ENCODE assay signal across 1 cellular context in the genomic region with DNA sequence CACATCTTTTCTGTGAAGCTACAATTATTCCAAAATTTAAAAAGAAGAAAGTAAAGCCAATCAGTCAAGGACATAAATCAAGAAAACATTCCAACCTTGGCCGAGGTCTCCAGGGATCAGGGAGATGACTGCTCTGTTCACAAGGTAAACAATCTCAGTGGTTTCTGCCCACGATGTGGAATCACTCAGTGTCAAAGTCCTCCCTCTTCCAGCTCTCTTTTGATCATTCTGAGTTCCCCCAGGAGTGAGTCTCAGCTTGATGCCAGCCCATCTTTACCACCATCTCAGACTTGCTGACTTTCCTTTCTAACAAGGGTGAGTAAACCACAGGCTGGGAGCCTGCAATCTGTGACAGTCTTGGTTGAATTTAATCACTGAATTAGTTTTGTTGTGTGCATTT.
A peak's percentile ranks its signal among the peaks of the same experiment; 100 is the strongest.
TF ChIP-seq lines count a peak whose summit lies in the region.

No MANE protein-coding gene starts in this region.

TF ChIP-seq in HepG2, 621 proteins besides CTCF, POLR2A, EP300 and RAD21 (continued from another document and continues in another):
- TF ChIP-seq, protein P1, sequence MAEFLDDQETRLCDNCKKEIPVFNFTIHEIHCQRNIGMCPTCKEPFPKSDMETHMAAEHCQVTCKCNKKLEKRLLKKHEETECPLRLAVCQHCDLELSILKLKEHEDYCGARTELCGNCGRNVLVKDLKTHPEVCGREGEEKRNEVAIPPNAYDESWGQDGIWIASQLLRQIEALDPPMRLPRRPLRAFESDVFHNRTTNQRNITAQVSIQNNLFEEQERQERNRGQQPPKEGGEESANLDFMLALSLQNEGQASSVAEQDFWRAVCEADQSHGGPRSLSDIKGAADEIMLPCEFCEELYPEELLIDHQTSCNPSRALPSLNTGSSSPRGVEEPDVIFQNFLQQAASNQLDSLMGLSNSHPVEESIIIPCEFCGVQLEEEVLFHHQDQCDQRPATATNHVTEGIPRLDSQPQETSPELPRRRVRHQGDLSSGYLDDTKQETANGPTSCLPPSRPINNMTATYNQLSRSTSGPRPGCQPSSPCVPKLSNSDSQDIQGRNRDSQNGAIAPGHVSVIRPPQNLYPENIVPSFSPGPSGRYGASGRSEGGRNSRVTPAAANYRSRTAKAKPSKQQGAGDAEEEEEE (CRISPR knock-in tag; IDR thresholded peaks at IDR 0.05; ENCODE audit: borderline replicate concordance) = no peak
- TF ChIP-seq GTF2F1 (IDR thresholded peaks at IDR 0.05; ENCODE audit: low read length) = no peak
- TF ChIP-seq ZNF891 (CRISPR knock-in tag; IDR thresholded peaks at IDR 0.05) = no peak
- TF ChIP-seq ZNF34 (CRISPR knock-in tag; IDR thresholded peaks at IDR 0.05; ENCODE audit: borderline replicate concordance) = no peak
- TF ChIP-seq ZNF121 (CRISPR knock-in tag; IDR thresholded peaks at IDR 0.05) = no peak
- TF ChIP-seq ZBTB25 (CRISPR knock-in tag; IDR thresholded peaks at IDR 0.05) = no peak
- no peak for TF ChIP-seq ZMAT3 (CRISPR knock-in tag; conservative IDR thresholded peaks at IDR 0.05)
- TF ChIP-seq SIN3A (IDR thresholded peaks at IDR 0.05; ENCODE audit: borderline replicate concordance, low read depth, low read length) = no peak
- no peak for TF ChIP-seq RBAK (CRISPR knock-in tag; IDR thresholded peaks at IDR 0.05)
- TF ChIP-seq ZFP37 (CRISPR knock-in tag; IDR thresholded peaks at IDR 0.05; ENCODE audit: borderline replicate concordance) = no peak
- TF ChIP-seq, protein P2, sequence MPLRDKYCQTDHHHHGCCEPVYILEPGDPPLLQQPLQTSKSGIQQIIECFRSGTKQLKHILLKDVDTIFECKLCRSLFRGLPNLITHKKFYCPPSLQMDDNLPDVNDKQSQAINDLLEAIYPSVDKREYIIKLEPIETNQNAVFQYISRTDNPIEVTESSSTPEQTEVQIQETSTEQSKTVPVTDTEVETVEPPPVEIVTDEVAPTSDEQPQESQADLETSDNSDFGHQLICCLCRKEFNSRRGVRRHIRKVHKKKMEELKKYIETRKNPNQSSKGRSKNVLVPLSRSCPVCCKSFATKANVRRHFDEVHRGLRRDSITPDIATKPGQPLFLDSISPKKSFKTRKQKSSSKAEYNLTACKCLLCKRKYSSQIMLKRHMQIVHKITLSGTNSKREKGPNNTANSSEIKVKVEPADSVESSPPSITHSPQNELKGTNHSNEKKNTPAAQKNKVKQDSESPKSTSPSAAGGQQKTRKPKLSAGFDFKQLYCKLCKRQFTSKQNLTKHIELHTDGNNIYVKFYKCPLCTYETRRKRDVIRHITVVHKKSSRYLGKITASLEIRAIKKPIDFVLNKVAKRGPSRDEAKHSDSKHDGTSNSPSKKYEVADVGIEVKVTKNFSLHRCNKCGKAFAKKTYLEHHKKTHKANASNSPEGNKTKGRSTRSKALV (CRISPR knock-in tag; IDR thresholded peaks at IDR 0.05) = no peak
- no peak for TF ChIP-seq MYPOP (CRISPR knock-in tag; IDR thresholded peaks at IDR 0.05)
- TF ChIP-seq ATF4 (CRISPR knock-in tag; IDR thresholded peaks at IDR 0.05) = no peak
- no peak for TF ChIP-seq NFKB2 (CRISPR knock-in tag; IDR thresholded peaks at IDR 0.05; ENCODE audit: borderline replicate concordance)
- TF ChIP-seq RARA (CRISPR knock-in tag; IDR thresholded peaks at IDR 0.05) = peak; percentile 79
- peak; percentile 52 for TF ChIP-seq ZGPAT (CRISPR knock-in tag; IDR thresholded peaks at IDR 0.05)
- no peak for TF ChIP-seq AKNA (CRISPR knock-in tag; IDR thresholded peaks at IDR 0.05; ENCODE audit: borderline replicate concordance)
- no peak for TF ChIP-seq ZNF33B (CRISPR knock-in tag; IDR thresholded peaks at IDR 0.05)
- TF ChIP-seq ELF4 (CRISPR knock-in tag; IDR thresholded peaks at IDR 0.05; ENCODE audit: borderline replicate concordance) = no peak
- TF ChIP-seq KLF13 (CRISPR knock-in tag; IDR thresholded peaks at IDR 0.05) = no peak
- TF ChIP-seq FOXC1 (CRISPR knock-in tag; IDR thresholded peaks at IDR 0.05; ENCODE audit: borderline replicate concordance) = no peak
- no peak for TF ChIP-seq CBX1 (IDR thresholded peaks at IDR 0.05; ENCODE audit: low read depth)
- no peak for TF ChIP-seq CHCHD3 (CRISPR knock-in tag; IDR thresholded peaks at IDR 0.05)
- TF ChIP-seq SMARCC2 (IDR thresholded peaks at IDR 0.05) = no peak
- no peak for TF ChIP-seq ADNP (CRISPR knock-in tag; IDR thresholded peaks at IDR 0.05)
- TF ChIP-seq SUZ12 (IDR thresholded peaks at IDR 0.05; ENCODE audit: low read depth, low read length) = no peak
- TF ChIP-seq ZBTB7A (CRISPR knock-in tag; IDR thresholded peaks at IDR 0.05) = no peak
- no peak for TF ChIP-seq RBM22 (optimal IDR thresholded peaks at IDR 0.05; ENCODE audit: low read length)
- TF ChIP-seq KAT8 (CRISPR knock-in tag; IDR thresholded peaks at IDR 0.05) = no peak
- TF ChIP-seq ZNF782 (CRISPR knock-in tag; IDR thresholded peaks at IDR 0.05; ENCODE audit: borderline replicate concordance) = no peak
- TF ChIP-seq FOXA3 (CRISPR knock-in tag; IDR thresholded peaks at IDR 0.05) = peak; percentile 81
- no peak for TF ChIP-seq HDAC1 (CRISPR knock-in tag; IDR thresholded peaks at IDR 0.05)
- TF ChIP-seq ATF7 (IDR thresholded peaks at IDR 0.05) = no peak
- TF ChIP-seq ATF7 (CRISPR knock-in tag; IDR thresholded peaks at IDR 0.05) = no peak
- TF ChIP-seq ZSCAN25 (CRISPR knock-in tag; IDR thresholded peaks at IDR 0.05) = no peak
- TF ChIP-seq NFATC3 (CRISPR knock-in tag; IDR thresholded peaks at IDR 0.05) = no peak
- 0 out of 2 replicates have a peak, but pooled peaks have one; percentile 41 for TF ChIP-seq NAIF1 (CRISPR knock-in tag; IDR thresholded peaks at IDR 0.05; ENCODE audit: borderline replicate concordance)
- TF ChIP-seq ZBTB4 (CRISPR knock-in tag; IDR thresholded peaks at IDR 0.05; ENCODE audit: borderline replicate concordance) = no peak
- TF ChIP-seq, protein P3, sequence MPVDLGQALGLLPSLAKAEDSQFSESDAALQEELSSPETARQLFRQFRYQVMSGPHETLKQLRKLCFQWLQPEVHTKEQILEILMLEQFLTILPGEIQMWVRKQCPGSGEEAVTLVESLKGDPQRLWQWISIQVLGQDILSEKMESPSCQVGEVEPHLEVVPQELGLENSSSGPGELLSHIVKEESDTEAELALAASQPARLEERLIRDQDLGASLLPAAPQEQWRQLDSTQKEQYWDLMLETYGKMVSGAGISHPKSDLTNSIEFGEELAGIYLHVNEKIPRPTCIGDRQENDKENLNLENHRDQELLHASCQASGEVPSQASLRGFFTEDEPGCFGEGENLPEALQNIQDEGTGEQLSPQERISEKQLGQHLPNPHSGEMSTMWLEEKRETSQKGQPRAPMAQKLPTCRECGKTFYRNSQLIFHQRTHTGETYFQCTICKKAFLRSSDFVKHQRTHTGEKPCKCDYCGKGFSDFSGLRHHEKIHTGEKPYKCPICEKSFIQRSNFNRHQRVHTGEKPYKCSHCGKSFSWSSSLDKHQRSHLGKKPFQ (CRISPR knock-in tag; IDR thresholded peaks at IDR 0.05; ENCODE audit: insufficient replicate concordance) = no peak
- TF ChIP-seq NFKBIZ (CRISPR knock-in tag; IDR thresholded peaks at IDR 0.05) = 0 out of 2 replicates have a peak, but pooled peaks have one; percentile 25
- TF ChIP-seq, protein P4, sequence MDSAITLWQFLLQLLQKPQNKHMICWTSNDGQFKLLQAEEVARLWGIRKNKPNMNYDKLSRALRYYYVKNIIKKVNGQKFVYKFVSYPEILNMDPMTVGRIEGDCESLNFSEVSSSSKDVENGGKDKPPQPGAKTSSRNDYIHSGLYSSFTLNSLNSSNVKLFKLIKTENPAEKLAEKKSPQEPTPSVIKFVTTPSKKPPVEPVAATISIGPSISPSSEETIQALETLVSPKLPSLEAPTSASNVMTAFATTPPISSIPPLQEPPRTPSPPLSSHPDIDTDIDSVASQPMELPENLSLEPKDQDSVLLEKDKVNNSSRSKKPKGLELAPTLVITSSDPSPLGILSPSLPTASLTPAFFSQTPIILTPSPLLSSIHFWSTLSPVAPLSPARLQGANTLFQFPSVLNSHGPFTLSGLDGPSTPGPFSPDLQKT (CRISPR knock-in tag; IDR thresholded peaks at IDR 0.05; ENCODE audit: borderline replicate concordance) = no peak
- TF ChIP-seq MYC (CRISPR knock-in tag; IDR thresholded peaks at IDR 0.05; ENCODE audit: borderline replicate concordance) = no peak
- peak; percentile 79 for TF ChIP-seq HNF4A (CRISPR knock-in tag; IDR thresholded peaks at IDR 0.05)
- peak; percentile 80 for TF ChIP-seq TEAD3 (CRISPR knock-in tag; optimal IDR thresholded peaks at IDR 0.05; ENCODE audit: borderline replicate concordance)
